20 cellular contexts compared by ENCODE assay signal in the genomic region with DNA sequence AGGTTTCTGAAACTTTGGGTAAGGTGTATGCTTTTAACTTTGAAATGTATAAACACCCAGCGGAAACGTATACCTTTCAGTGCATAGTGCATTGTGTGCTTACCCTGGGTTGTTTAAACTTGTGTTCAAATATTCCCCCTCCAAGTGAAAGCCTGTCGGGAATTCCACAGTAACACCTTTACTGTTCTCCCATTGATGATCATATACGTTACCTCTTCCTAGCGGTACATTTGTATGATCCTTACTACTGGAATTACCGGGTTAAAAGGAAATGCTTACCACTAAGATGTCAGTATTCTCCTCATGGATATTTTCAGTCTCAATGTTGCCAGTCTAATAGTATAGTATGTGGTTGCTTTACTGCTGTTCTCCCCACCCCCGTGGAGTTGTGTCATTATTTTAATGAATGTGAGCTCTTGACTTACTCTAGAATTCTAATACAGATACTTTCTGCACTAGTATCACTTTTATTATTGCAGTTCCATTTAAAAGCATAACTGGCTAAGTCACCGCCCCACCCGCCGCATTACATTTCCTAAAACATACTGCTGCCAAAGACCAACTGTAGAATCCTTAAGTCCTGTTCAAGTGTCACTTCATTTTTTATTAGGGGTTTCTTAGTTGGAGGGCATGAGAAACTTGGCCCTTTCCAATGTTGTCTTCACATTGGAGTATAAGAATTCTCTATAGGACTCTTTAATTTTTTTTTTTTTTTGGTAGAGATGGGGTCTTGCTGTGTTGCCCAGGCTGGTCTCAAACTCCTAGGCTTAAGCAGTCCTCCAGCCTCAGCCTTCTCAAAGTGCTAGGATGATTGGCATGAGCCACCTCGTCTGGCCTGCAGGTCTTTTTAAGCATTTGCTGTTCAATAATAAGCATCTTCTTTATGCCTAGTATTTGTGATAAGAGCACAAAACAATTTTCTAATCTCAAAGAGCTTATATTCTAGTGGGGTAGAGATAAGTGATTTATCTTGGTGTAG. TPM values are rescaled to one million over a fixed set of nuclear protein-coding genes. Genes with fewer than 3 reads are reported as not detected.
DNase-seq lines count a peak whose midpoint lies in the region; ATAC-seq and TF ChIP-seq lines count a peak whose summit lies in the region.
"Had no signal": no experiment of that assay in that cellular context is flagged by ENCODE, and none has a peak within 500 bp of the region (broad histone marks: within the 10 kb centered on the region; RNA-seq: fewer than 3 reads in every experiment).

No MANE protein-coding gene starts in this region.

- no peak for TF ChIP-seq POLR2A in erythroblast (IDR thresholded peaks at IDR 0.05; ENCODE audit: low read length)

- H3K27me3 Mint-ChIP-seq in activated CD4-positive, alpha-beta T cell treated with anti-CD3 and anti-CD28 coated beads, Interleukin-2, amount 10 ng/mL, durations not matched to agents 24 days and 14 days, result no peaks in the 10 kb centered on the region
- no peaks in the 10 kb centered on the region for H3K27me3 Mint-ChIP-seq in activated CD4-positive, alpha-beta T cell treated with anti-CD3 and anti-CD28 coated beads, Interleukin-2, amount 10 ng/mL, durations not matched to agents 7 days and 5 days
- H3K27me3 Mint-ChIP-seq in stimulated activated naive CD8-positive, alpha-beta T cell treated with anti-CD3 and anti-CD28 coated beads, Interleukin-15, Interleukin-2, amounts not matched to agents 100 ng/mL and 50 ng/mL, for 24 hours, result no peaks in the 10 kb centered on the region
- no peaks in the 10 kb centered on the region for H3K27me3 Mint-ChIP-seq in endodermal cell (ENCODE audit: insufficient read depth)
- H3K27me3 Mint-ChIP-seq: progenitor cell of endocrine pancreas had no signal

- no peak overlapping the region for H3K4me3 Mint-ChIP-seq in activated CD4-positive, alpha-beta T cell treated with anti-CD3 and anti-CD28 coated beads, Interleukin-2, amount 10 ng/mL, durations not matched to agents 24 days and 14 days
- no peak overlapping the region for H3K4me3 Mint-ChIP-seq in activated CD4-positive, alpha-beta T cell treated with anti-CD3 and anti-CD28 coated beads, Interleukin-2, amount 10 ng/mL, durations not matched to agents 7 days and 5 days
- no peak overlapping the region for H3K4me3 Mint-ChIP-seq in stimulated activated naive CD8-positive, alpha-beta T cell treated with anti-CD3 and anti-CD28 coated beads, Interleukin-15, Interleukin-2, amounts not matched to agents 100 ng/mL and 50 ng/mL, for 24 hours
- H3K4me3 Mint-ChIP-seq in endodermal cell, result no peak overlapping the region

- no peak for DNase-seq in activated CD4-positive, alpha-beta T cell treated with anti-CD3 and anti-CD28 coated beads, Interleukin-2, amount 10 ng/mL, durations not matched to agents 24 days and 14 days
- no peak for DNase-seq in activated CD4-positive, alpha-beta T cell treated with anti-CD3 and anti-CD28 coated beads, Interleukin-2, amount 10 ng/mL, durations not matched to agents 7 days and 5 days
- DNase-seq in stimulated activated naive CD8-positive, alpha-beta T cell treated with anti-CD3 and anti-CD28 coated beads, Interleukin-15, Interleukin-2, amounts not matched to agents 100 U/mL and 50 U/mL, for 24 hours, result no peak
- DNase-seq in erythroblast (lab: John Stamatoyannopoulos, UW) (peak; percentile 21 to 50), NCI-H69 (lab: John Stamatoyannopoulos, UW) (no peak), endodermal cell (no peak)
- DNase-seq: C1 segment of cervical spinal cord, IMR-90, left colon, MG63, NCI-H1417 treated with DMSO at 0.1 percent for 48 hours, NCI-H2171, NCI-H526 treated with DMSO at 0.1 percent for 48 hours had no signal

- H3K9me3 ChIP-seq in endodermal cell (ENCODE audit: control insufficient read depth, low read length), result no peaks in the 10 kb centered on the region
- H3K9me3 ChIP-seq: adrenal gland, breast epithelium, MG63 had no signal

- 92 to 96% methylated on average over 4 to 10 of the region's 11 CpGs for WGBS in endodermal cell (ENCODE audit: insufficient coverage in 1 of 2, insufficient read length in 1 of 2), 2 experiments

- no peaks in the 10 kb centered on the region for H3K27me3 ChIP-seq in endodermal cell (ENCODE audit: control insufficient read depth, insufficient read depth, low read length, poor library complexity, severe bottlenecking)
- H3K27me3 ChIP-seq: adrenal gland, breast epithelium, MG63 had no signal

- POLR2A ChIA-PET in activated CD4-positive, alpha-beta T cell treated with anti-CD3 and anti-CD28 coated beads, Interleukin-2, amount 10 ng/mL, durations not matched to agents 7 days and 5 days (lab: Charles Lee), result no interaction called here

- no peak for ATAC-seq in stimulated activated naive CD8-positive, alpha-beta T cell treated with anti-CD3 and anti-CD28 coated beads, Interleukin-15, Interleukin-2, amounts not matched to agents 100 U/mL and 50 U/mL, for 24 hours
- ATAC-seq in HG03159 (IDR thresholded peaks at IDR 0.05; ENCODE audit: unreplicated experiment), result no peak
- ATAC-seq: HCT116, left colon had no signal

- peaks cover 42% of the 10 kb centered on the region for H3K36me3 Mint-ChIP-seq in activated CD4-positive, alpha-beta T cell treated with anti-CD3 and anti-CD28 coated beads, Interleukin-2, amount 10 ng/mL, durations not matched to agents 24 days and 14 days (ENCODE audit: low read depth)
- peaks cover 47% of the 10 kb centered on the region for H3K36me3 Mint-ChIP-seq in activated CD4-positive, alpha-beta T cell treated with anti-CD3 and anti-CD28 coated beads, Interleukin-2, amount 10 ng/mL, durations not matched to agents 7 days and 5 days (ENCODE audit: low read depth)
- peaks cover 54% of the 10 kb centered on the region for H3K36me3 Mint-ChIP-seq in stimulated activated naive CD8-positive, alpha-beta T cell treated with anti-CD3 and anti-CD28 coated beads, Interleukin-15, Interleukin-2, amounts not matched to agents 100 ng/mL and 50 ng/mL, for 24 hours (ENCODE audit: low read depth)
- H3K36me3 Mint-ChIP-seq in endodermal cell (ENCODE audit: low read depth), result peaks cover 22% of the 10 kb centered on the region

- peaks cover 32% of the 10 kb centered on the region for H3K36me3 ChIP-seq in endodermal cell (ENCODE audit: control insufficient read depth, insufficient read depth, low read length)
- H3K36me3 ChIP-seq: breast epithelium had no signal

- CTCF ChIA-PET in activated CD4-positive, alpha-beta T cell treated with anti-CD3 and anti-CD28 coated beads, Interleukin-2, amount 10 ng/mL, durations not matched to agents 7 days and 5 days (lab: Charles Lee), result interaction anchor here (1.0 kb wide), 1 partner anchor 410 kb away, joined by 3 read pairs; no protein-coding TSS in a partner anchor

- no peak overlapping the region for H3K4me3 ChIP-seq in endodermal cell (ENCODE audit: low read length)
- H3K4me3 ChIP-seq: adrenal gland, breast epithelium, MG63 had no signal

- intact Hi-C loops in activated CD4-positive, alpha-beta T cell treated with anti-CD3 and anti-CD28 coated beads, Interleukin-2, amount 10 ng/mL, durations not matched to agents 24 days and 14 days (cut with micrococcal nuclease), result no loop called here

- no peak for TF ChIP-seq CTCF in endodermal cell (conservative IDR thresholded peaks at IDR 0.05)

- H3K27ac Mint-ChIP-seq in activated CD4-positive, alpha-beta T cell treated with anti-CD3 and anti-CD28 coated beads, Interleukin-2, amount 10 ng/mL, durations not matched to agents 24 days and 14 days, result peak overlapping the region; percentile 24
- no peak overlapping the region for H3K27ac Mint-ChIP-seq in activated CD4-positive, alpha-beta T cell treated with anti-CD3 and anti-CD28 coated beads, Interleukin-2, amount 10 ng/mL, durations not matched to agents 7 days and 5 days
- H3K27ac Mint-ChIP-seq in stimulated activated naive CD8-positive, alpha-beta T cell treated with anti-CD3 and anti-CD28 coated beads, Interleukin-15, Interleukin-2, amounts not matched to agents 100 ng/mL and 50 ng/mL, for 24 hours, result peak overlapping the region; percentile 51
- H3K27ac Mint-ChIP-seq in endodermal cell, result no peak overlapping the region
- H3K27ac Mint-ChIP-seq: progenitor cell of endocrine pancreas had no signal

- H3K27ac ChIP-seq in endodermal cell (ENCODE audit: low read depth, low read length), result no peak overlapping the region
- H3K27ac ChIP-seq: adrenal gland, breast epithelium, HL-60 had no signal

- H3K9me3 Mint-ChIP-seq in activated CD4-positive, alpha-beta T cell treated with anti-CD3 and anti-CD28 coated beads, Interleukin-2, amount 10 ng/mL, durations not matched to agents 24 days and 14 days, result no peaks in the 10 kb centered on the region
- H3K9me3 Mint-ChIP-seq in activated CD4-positive, alpha-beta T cell treated with anti-CD3 and anti-CD28 coated beads, Interleukin-2, amount 10 ng/mL, durations not matched to agents 7 days and 5 days, result no peaks in the 10 kb centered on the region
- H3K9me3 Mint-ChIP-seq in stimulated activated naive CD8-positive, alpha-beta T cell treated with anti-CD3 and anti-CD28 coated beads, Interleukin-15, Interleukin-2, amounts not matched to agents 100 ng/mL and 50 ng/mL, for 24 hours, result no peaks in the 10 kb centered on the region
- H3K9me3 Mint-ChIP-seq in endodermal cell, result no peaks in the 10 kb centered on the region

- H3K4me1 ChIP-seq in endodermal cell (ENCODE audit: control insufficient read depth, insufficient read depth, low read length), result no peaks in the 10 kb centered on the region
- H3K4me1 ChIP-seq: breast epithelium had no signal

- H3K9ac ChIP-seq in endodermal cell (ENCODE audit: extremely low read depth, low read length, poor library complexity, severe bottlenecking), result no peak overlapping the region

- peaks cover 10% of the 10 kb centered on the region for H3K4me1 Mint-ChIP-seq in activated CD4-positive, alpha-beta T cell treated with anti-CD3 and anti-CD28 coated beads, Interleukin-2, amount 10 ng/mL, durations not matched to agents 24 days and 14 days
- peaks cover 8% of the 10 kb centered on the region for H3K4me1 Mint-ChIP-seq in activated CD4-positive, alpha-beta T cell treated with anti-CD3 and anti-CD28 coated beads, Interleukin-2, amount 10 ng/mL, durations not matched to agents 7 days and 5 days
- H3K4me1 Mint-ChIP-seq in stimulated activated naive CD8-positive, alpha-beta T cell treated with anti-CD3 and anti-CD28 coated beads, Interleukin-15, Interleukin-2, amounts not matched to agents 100 ng/mL and 50 ng/mL, for 24 hours (ENCODE audit: low read depth), result peaks cover 13% of the 10 kb centered on the region
- peaks cover 9% of the 10 kb centered on the region for H3K4me1 Mint-ChIP-seq in endodermal cell

RNA-seq across cellular contexts. Expression of gene NUDT4, which starts 24.9 kb away (rescaled TPM):
- total RNA-seq in activated CD4-positive, alpha-beta T cell treated with anti-CD3 and anti-CD28 coated beads, Interleukin-2, amount 10 ng/mL, durations not matched to agents 24 days and 14 days, result 86.6 and 94.5 TPM in 2 replicates
- total RNA-seq in activated CD4-positive, alpha-beta T cell treated with anti-CD3 and anti-CD28 coated beads, Interleukin-2, amount 10 ng/mL, durations not matched to agents 7 days and 5 days, result 10 to 100 TPM; 37.8 to 41.0 TPM
- 100 to 1,000 TPM; 334 to 453 TPM for total RNA-seq in endodermal cell
- 125 TPM for polyA plus RNA-seq in endodermal cell (2013, experiment 1 of 2)
- 149 TPM for polyA plus RNA-seq in endodermal cell (2013, experiment 2 of 2)

RNA-seq across cellular contexts. Expression of gene UBE2N, which starts 39.1 kb away (rescaled TPM):
- 225 and 243 TPM in 2 replicates for total RNA-seq in activated CD4-positive, alpha-beta T cell treated with anti-CD3 and anti-CD28 coated beads, Interleukin-2, amount 10 ng/mL, durations not matched to agents 24 days and 14 days
- 100 to 1,000 TPM; 157 to 189 TPM for total RNA-seq in activated CD4-positive, alpha-beta T cell treated with anti-CD3 and anti-CD28 coated beads, Interleukin-2, amount 10 ng/mL, durations not matched to agents 7 days and 5 days
- 100 to 1,000 TPM; 177 to 179 TPM for total RNA-seq in endodermal cell
- polyA plus RNA-seq in endodermal cell (2013, experiment 1 of 2), result 161 TPM
- polyA plus RNA-seq in endodermal cell (2013, experiment 2 of 2), result 165 TPM

Comparison
In these comparisons a context has a peak if more than half of its experiments do, and no peak if none do; other contexts are left out.
1. H3K27ac Mint-ChIP-seq: peak in activated CD4-positive, alpha-beta T cell treated with anti-CD3 and anti-CD28 coated beads, Interleukin-2, amount 10 ng/mL, durations not matched to agents 24 days and 14 days (single experiment) and stimulated activated naive CD8-positive, alpha-beta T cell treated with anti-CD3 and anti-CD28 coated beads, Interleukin-15, Interleukin-2, amounts not matched to agents 100 ng/mL and 50 ng/mL, for 24 hours (single experiment); none in activated CD4-positive, alpha-beta T cell treated with anti-CD3 and anti-CD28 coated beads, Interleukin-2, amount 10 ng/mL, durations not matched to agents 7 days and 5 days (single experiment) and endodermal cell (single experiment).
2. DNase-seq: peak in erythroblast (2 of 2); none in activated CD4-positive, alpha-beta T cell treated with anti-CD3 and anti-CD28 coated beads, Interleukin-2, amount 10 ng/mL, durations not matched to agents 24 days and 14 days (single experiment), activated CD4-positive, alpha-beta T cell treated with anti-CD3 and anti-CD28 coated beads, Interleukin-2, amount 10 ng/mL, durations not matched to agents 7 days and 5 days (single experiment), stimulated activated naive CD8-positive, alpha-beta T cell treated with anti-CD3 and anti-CD28 coated beads, Interleukin-15, Interleukin-2, amounts not matched to agents 100 U/mL and 50 U/mL, for 24 hours (single experiment), NCI-H69 (single experiment) and endodermal cell (single experiment).